ENCODE assay signal across 1 cellular context in the genomic region with DNA sequence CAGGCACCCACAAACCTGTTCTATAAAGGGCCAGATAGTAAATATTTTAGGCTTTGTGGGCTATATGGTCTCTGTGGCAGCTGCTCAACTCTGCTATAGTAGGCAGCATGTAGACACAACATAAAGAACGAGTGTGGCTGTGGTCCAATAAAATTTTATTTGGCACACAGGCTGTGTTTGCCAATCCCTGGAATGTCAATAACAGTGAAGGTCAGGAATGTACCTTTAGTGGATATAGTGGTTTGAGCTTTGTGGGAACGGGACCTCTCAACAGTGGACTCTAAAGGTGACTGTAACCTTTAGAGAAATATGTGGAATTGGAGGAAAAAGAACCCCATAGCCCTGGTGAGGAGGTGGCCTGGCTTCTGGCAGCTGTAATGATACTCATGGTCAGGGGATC.
TF ChIP-seq lines count a peak whose summit lies in the region.

No MANE protein-coding gene starts in this region.

TF ChIP-seq in HepG2, 621 proteins besides CTCF, POLR2A, EP300 and RAD21 (continued from another document and continues in another):
- TF ChIP-seq GFI1 (CRISPR knock-in tag; IDR thresholded peaks at IDR 0.05; ENCODE audit: borderline replicate concordance) (peak; percentile 48; the same call in 1 of the 2 replicates), FOXC1 (CRISPR knock-in tag; IDR thresholded peaks at IDR 0.05; ENCODE audit: borderline replicate concordance) (no peak), ZNF850 (CRISPR knock-in tag; conservative IDR thresholded peaks at IDR 0.05) (no peak), ZBTB38 (CRISPR knock-in tag; IDR thresholded peaks at IDR 0.05) (no peak), ERF (CRISPR knock-in tag; IDR thresholded peaks at IDR 0.05) (no peak), SSRP1 (CRISPR knock-in tag; IDR thresholded peaks at IDR 0.05) (no peak), FOXA1 (IDR thresholded peaks at IDR 0.05) (peak; percentile 68; the same call in 1 of the 2 replicates), FOXA1 (CRISPR knock-in tag; IDR thresholded peaks at IDR 0.05) (peak; percentile 91), HNRNPLL (IDR thresholded peaks at IDR 0.05; ENCODE audit: low read depth, low read length, poor library complexity, severe bottlenecking) (no peak), CCDC6 (CRISPR knock-in tag; IDR thresholded peaks at IDR 0.05) (no peak), IRF1 (CRISPR knock-in tag; IDR thresholded peaks at IDR 0.05; ENCODE audit: low read depth) (no peak), ZNF747 (CRISPR knock-in tag; IDR thresholded peaks at IDR 0.05; ENCODE audit: borderline replicate concordance) (no peak), SRY (CRISPR knock-in tag; IDR thresholded peaks at IDR 0.05) (no peak), PHB2 (IDR thresholded peaks at IDR 0.05; ENCODE audit: partially characterized antibody) (no peak), HNRNPH1 (optimal IDR thresholded peaks at IDR 0.05; ENCODE audit: low read depth, low read length) (no peak), MAZ (IDR thresholded peaks at IDR 0.05; ENCODE audit: borderline replicate concordance, low read depth, low read length) (no peak), MAZ (CRISPR knock-in tag; IDR thresholded peaks at IDR 0.05; ENCODE audit: low read depth) (no peak), ZNF782 (CRISPR knock-in tag; IDR thresholded peaks at IDR 0.05; ENCODE audit: borderline replicate concordance) (no peak), ARID3A (IDR thresholded peaks at IDR 0.05; ENCODE audit: low read depth, low read length) (peak; percentile 76), BCL6 (CRISPR knock-in tag; IDR thresholded peaks at IDR 0.05) (peak; percentile 42; the same call in 1 of the 2 replicates), NCOA5 (CRISPR knock-in tag; IDR thresholded peaks at IDR 0.05) (no peak), DPF2 (CRISPR knock-in tag; IDR thresholded peaks at IDR 0.05; ENCODE audit: borderline replicate concordance, low read depth) (no peak), HIC2 (CRISPR knock-in tag; IDR thresholded peaks at IDR 0.05; ENCODE audit: low read depth) (no peak), CCAR2 (optimal IDR thresholded peaks at IDR 0.05; ENCODE audit: low read depth, low read length) (no peak), ASH2L (IDR thresholded peaks at IDR 0.05; ENCODE audit: insufficient read length, low read depth, low read length) (no peak), GMEB1 (CRISPR knock-in tag; IDR thresholded peaks at IDR 0.05; ENCODE audit: borderline replicate concordance) (no peak), GATAD2A (CRISPR knock-in tag; IDR thresholded peaks at IDR 0.05) (peak; percentile 45; the same call in 1 of the 2 replicates), CEBPG (CRISPR knock-in tag; IDR thresholded peaks at IDR 0.05) (no peak), MLXIP (CRISPR knock-in tag; IDR thresholded peaks at IDR 0.05; ENCODE audit: borderline replicate concordance) (no peak), ZNF607 (CRISPR knock-in tag; IDR thresholded peaks at IDR 0.05; ENCODE audit: borderline replicate concordance) (no peak)
- TF ChIP-seq, protein P1, sequence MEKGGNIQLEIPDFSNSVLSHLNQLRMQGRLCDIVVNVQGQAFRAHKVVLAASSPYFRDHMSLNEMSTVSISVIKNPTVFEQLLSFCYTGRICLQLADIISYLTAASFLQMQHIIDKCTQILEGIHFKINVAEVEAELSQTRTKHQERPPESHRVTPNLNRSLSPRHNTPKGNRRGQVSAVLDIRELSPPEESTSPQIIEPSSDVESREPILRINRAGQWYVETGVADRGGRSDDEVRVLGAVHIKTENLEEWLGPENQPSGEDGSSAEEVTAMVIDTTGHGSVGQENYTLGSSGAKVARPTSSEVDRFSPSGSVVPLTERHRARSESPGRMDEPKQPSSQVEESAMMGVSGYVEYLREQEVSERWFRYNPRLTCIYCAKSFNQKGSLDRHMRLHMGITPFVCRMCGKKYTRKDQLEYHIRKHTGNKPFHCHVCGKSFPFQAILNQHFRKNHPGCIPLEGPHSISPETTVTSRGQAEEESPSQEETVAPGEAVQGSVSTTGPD (CRISPR knock-in tag; IDR thresholded peaks at IDR 0.05) = 0 out of 2 replicates have a peak, but pooled peaks have one; percentile 58
- TF ChIP-seq, protein P2, sequence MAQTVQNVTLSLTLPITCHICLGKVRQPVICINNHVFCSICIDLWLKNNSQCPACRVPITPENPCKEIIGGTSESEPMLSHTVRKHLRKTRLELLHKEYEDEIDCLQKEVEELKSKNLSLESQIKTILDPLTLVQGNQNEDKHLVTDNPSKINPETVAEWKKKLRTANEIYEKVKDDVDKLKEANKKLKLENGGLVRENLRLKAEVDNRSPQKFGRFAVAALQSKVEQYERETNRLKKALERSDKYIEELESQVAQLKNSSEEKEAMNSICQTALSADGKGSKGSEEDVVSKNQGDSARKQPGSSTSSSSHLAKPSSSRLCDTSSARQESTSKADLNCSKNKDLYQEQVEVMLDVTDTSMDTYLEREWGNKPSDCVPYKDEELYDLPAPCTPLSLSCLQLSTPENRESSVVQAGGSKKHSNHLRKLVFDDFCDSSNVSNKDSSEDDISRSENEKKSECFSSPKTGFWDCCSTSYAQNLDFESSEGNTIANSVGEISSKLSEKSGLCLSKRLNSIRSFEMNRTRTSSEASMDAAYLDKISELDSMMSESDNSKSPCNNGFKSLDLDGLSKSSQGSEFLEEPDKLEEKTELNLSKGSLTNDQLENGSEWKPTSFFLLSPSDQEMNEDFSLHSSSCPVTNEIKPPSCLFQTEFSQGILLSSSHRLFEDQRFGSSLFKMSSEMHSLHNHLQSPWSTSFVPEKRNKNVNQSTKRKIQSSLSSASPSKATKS (CRISPR knock-in tag; IDR thresholded peaks at IDR 0.05) = no peak
- TF ChIP-seq, protein P3, sequence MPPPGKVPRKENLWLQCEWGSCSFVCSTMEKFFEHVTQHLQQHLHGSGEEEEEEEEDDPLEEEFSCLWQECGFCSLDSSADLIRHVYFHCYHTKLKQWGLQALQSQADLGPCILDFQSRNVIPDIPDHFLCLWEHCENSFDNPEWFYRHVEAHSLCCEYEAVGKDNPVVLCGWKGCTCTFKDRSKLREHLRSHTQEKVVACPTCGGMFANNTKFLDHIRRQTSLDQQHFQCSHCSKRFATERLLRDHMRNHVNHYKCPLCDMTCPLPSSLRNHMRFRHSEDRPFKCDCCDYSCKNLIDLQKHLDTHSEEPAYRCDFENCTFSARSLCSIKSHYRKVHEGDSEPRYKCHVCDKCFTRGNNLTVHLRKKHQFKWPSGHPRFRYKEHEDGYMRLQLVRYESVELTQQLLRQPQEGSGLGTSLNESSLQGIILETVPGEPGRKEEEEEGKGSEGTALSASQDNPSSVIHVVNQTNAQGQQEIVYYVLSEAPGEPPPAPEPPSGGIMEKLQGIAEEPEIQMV (CRISPR knock-in tag; IDR thresholded peaks at IDR 0.05; ENCODE audit: low read depth) = no peak
- TF ChIP-seq, protein P4, sequence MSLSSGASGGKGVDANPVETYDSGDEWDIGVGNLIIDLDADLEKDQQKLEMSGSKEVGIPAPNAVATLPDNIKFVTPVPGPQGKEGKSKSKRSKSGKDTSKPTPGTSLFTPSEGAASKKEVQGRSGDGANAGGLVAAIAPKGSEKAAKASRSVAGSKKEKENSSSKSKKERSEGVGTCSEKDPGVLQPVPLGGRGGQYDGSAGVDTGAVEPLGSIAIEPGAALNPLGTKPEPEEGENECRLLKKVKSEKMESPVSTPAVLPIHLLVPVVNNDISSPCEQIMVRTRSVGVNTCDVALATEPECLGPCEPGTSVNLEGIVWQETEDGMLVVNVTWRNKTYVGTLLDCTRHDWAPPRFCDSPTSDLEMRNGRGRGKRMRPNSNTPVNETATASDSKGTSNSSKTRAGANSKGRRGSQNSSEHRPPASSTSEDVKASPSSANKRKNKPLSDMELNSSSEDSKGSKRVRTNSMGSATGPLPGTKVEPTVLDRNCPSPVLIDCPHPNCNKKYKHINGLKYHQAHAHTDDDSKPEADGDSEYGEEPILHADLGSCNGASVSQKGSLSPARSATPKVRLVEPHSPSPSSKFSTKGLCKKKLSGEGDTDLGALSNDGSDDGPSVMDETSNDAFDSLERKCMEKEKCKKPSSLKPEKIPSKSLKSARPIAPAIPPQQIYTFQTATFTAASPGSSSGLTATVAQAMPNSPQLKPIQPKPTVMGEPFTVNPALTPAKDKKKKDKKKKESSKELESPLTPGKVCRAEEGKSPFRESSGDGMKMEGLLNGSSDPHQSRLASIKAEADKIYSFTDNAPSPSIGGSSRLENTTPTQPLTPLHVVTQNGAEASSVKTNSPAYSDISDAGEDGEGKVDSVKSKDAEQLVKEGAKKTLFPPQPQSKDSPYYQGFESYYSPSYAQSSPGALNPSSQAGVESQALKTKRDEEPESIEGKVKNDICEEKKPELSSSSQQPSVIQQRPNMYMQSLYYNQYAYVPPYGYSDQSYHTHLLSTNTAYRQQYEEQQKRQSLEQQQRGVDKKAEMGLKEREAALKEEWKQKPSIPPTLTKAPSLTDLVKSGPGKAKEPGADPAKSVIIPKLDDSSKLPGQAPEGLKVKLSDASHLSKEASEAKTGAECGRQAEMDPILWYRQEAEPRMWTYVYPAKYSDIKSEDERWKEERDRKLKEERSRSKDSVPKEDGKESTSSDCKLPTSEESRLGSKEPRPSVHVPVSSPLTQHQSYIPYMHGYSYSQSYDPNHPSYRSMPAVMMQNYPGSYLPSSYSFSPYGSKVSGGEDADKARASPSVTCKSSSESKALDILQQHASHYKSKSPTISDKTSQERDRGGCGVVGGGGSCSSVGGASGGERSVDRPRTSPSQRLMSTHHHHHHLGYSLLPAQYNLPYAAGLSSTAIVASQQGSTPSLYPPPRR (CRISPR knock-in tag; IDR thresholded peaks at IDR 0.05; ENCODE audit: borderline replicate concordance) = no peak
- TF ChIP-seq, protein P5, sequence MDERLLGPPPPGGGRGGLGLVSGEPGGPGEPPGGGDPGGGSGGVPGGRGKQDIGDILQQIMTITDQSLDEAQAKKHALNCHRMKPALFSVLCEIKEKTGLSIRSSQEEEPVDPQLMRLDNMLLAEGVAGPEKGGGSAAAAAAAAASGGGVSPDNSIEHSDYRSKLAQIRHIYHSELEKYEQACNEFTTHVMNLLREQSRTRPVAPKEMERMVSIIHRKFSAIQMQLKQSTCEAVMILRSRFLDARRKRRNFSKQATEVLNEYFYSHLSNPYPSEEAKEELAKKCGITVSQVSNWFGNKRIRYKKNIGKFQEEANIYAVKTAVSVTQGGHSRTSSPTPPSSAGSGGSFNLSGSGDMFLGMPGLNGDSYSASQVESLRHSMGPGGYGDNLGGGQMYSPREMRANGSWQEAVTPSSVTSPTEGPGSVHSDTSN (CRISPR knock-in tag; IDR thresholded peaks at IDR 0.05) = no peak
- TF ChIP-seq, protein P6, sequence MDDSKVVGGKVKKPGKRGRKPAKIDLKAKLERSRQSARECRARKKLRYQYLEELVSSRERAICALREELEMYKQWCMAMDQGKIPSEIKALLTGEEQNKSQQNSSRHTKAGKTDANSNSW (CRISPR knock-in tag; IDR thresholded peaks at IDR 0.05; ENCODE audit: borderline replicate concordance) = no peak
